20 cellular contexts compared by ENCODE assay signal in genomic region chr11:114102993-114103896, GRCh38. TPM values are rescaled to one million over a fixed set of nuclear protein-coding genes. Genes with fewer than 3 reads are reported as not detected.
A peak's percentile ranks its signal among the peaks of the same experiment; 100 is the strongest.
DNase-seq lines count a peak whose midpoint lies in the region; ATAC-seq lines count a peak whose summit lies in the region.
"Had no signal": no experiment of that assay in that cellular context is flagged by ENCODE, and none has a peak within 500 bp of the region (broad histone marks: within the 10 kb centered on the region; RNA-seq: fewer than 3 reads in every experiment).

No MANE protein-coding gene starts in this region.

- DNase-seq in CD4-positive, CD25-positive, alpha-beta regulatory T cell: peak in 1 of 3 donors; percentile 16
- peak; percentile 95 for DNase-seq in Jurkat, Clone E6-1 (ENCODE audit: low read depth, low spot score)
- DNase-seq in activated naive CD8-positive, alpha-beta T cell treated with anti-CD3 and anti-CD28 coated beads, Interleukin-2, amount 50 U/mL, for 24 hours: no peak
- DNase-seq in neuronal stem cell (ENCODE audit: low spot score): no peak
- DNase-seq in NCI-H1105 treated with DMSO at 0.1 percent for 48 hours (lab: John Stamatoyannopoulos, UW): no peak
- DNase-seq in NCI-H1048 (lab: John Stamatoyannopoulos, UW): no peak
- no peak for DNase-seq in NCI-H1092 (lab: John Stamatoyannopoulos, UW)
- no peak for DNase-seq in NOMO-1 treated with DMSO at 0.1 percent for 48 hours (lab: John Stamatoyannopoulos, UW; ENCODE audit: unreplicated experiment)
- DNase-seq: activated CD4-positive, alpha-beta T cell treated with anti-CD3 and anti-CD28 coated beads for 48 hours; glutamatergic neuron; GM23248; mammary epithelial cell; MM.1S; NCI-H2081 treated with DMSO at 0.1 percent for 48 hours; NCI-H748 treated with DMSO at 0.1 percent for 48 hours; nucleus accumbens; RPMI8226; stimulated activated naive CD4-positive, alpha-beta T cell treated with Interleukin-2 at 50 U/mL for 16 hours had no signal

- H3K9ac ChIP-seq in neuronal stem cell (ENCODE audit: low read depth, low read length, poor library complexity): no peak overlapping the region
- H3K9ac ChIP-seq: GM23248 had no signal

- H3K4me1 Mint-ChIP-seq in CD4-positive, CD25-positive, alpha-beta regulatory T cell: peaks cover 9 to 33% (median 19%) of the 10 kb centered on the region in 4 donors
- peaks cover 44% of the 10 kb centered on the region for H3K4me1 Mint-ChIP-seq in activated naive CD8-positive, alpha-beta T cell treated with anti-CD3 and anti-CD28 coated beads, Interleukin-2, amount 50 U/mL, for 24 hours

- no peaks in the 10 kb centered on the region for H3K36me3 Mint-ChIP-seq in CD4-positive, CD25-positive, alpha-beta regulatory T cell
- H3K36me3 Mint-ChIP-seq in activated naive CD8-positive, alpha-beta T cell treated with anti-CD3 and anti-CD28 coated beads, Interleukin-2, amount 50 U/mL, for 24 hours (ENCODE audit: low read depth): no peaks in the 10 kb centered on the region

- H2BK15ac ChIP-seq in neuronal stem cell (ENCODE audit: low read length): no peak overlapping the region

- no peak overlapping the region for H2AK5ac ChIP-seq in neuronal stem cell (ENCODE audit: low read depth, low read length)

- no peak overlapping the region for H2AFZ ChIP-seq in neuronal stem cell (ENCODE audit: low read length)
- H2AFZ ChIP-seq: GM23248 had no signal

- H3K14ac ChIP-seq in neuronal stem cell (ENCODE audit: low read length): peak overlapping the region; percentile 32

- no peak overlapping the region for H3K4ac ChIP-seq in neuronal stem cell (ENCODE audit: low read length)

- no peak overlapping the region for H3K23ac ChIP-seq in neuronal stem cell (ENCODE audit: low read depth, low read length, poor library complexity)

- no peak overlapping the region for H3K27ac ChIP-seq in CD4-positive, CD25-positive, alpha-beta regulatory T cell (ENCODE audit: insufficient read depth, low read length, poor library complexity, severe bottlenecking)
- H3K27ac ChIP-seq in neuronal stem cell (replicated peaks; ENCODE audit: low read length): no peak overlapping the region
- H3K27ac ChIP-seq: GM23248 had no signal

- H3K27ac Mint-ChIP-seq in CD4-positive, CD25-positive, alpha-beta regulatory T cell: peak overlapping the region; percentile 26 to 80 (median 53)
- peak overlapping the region; percentile 55 for H3K27ac Mint-ChIP-seq in activated naive CD8-positive, alpha-beta T cell treated with anti-CD3 and anti-CD28 coated beads, Interleukin-2, amount 50 U/mL, for 24 hours

- H4K91ac ChIP-seq in neuronal stem cell (ENCODE audit: low read depth, low read length, poor library complexity): no peak overlapping the region

- no peaks in the 10 kb centered on the region for H3K9me3 Mint-ChIP-seq in CD4-positive, CD25-positive, alpha-beta regulatory T cell
- H3K9me3 Mint-ChIP-seq in activated naive CD8-positive, alpha-beta T cell treated with anti-CD3 and anti-CD28 coated beads, Interleukin-2, amount 50 U/mL, for 24 hours: no peaks in the 10 kb centered on the region

- H2BK120ac ChIP-seq in neuronal stem cell (ENCODE audit: low read depth, low read length): no peak overlapping the region

- H3K4me2 ChIP-seq in neuronal stem cell (ENCODE audit: insufficient read depth, low read length, poor library complexity, severe bottlenecking): no peak overlapping the region

- peak in 1 of 2 donors; percentile 47 for ATAC-seq in CD4-positive, CD25-positive, alpha-beta regulatory T cell (ENCODE audit: low read depth in 2 of 2)
- ATAC-seq in activated naive CD8-positive, alpha-beta T cell treated with anti-CD3 and anti-CD28 coated beads, Interleukin-2, amount 50 U/mL, for 24 hours: peak; percentile 60

- H3K4me3 Mint-ChIP-seq in CD4-positive, CD25-positive, alpha-beta regulatory T cell: peak overlapping the region in 2 of 4 donors; percentile 42 to 75
- no peak overlapping the region for H3K4me3 Mint-ChIP-seq in activated naive CD8-positive, alpha-beta T cell treated with anti-CD3 and anti-CD28 coated beads, Interleukin-2, amount 50 U/mL, for 24 hours

- WGBS in neuronal stem cell (ENCODE audit: extremely low coverage in 2 of 2, insufficient read length in 2 of 2, insufficient replicate concordance in 1 of 2), 2 donors: no CpG with 5 or more reads among the region's 13 CpGs

- no peak overlapping the region for H4K8ac ChIP-seq in neuronal stem cell (ENCODE audit: low read depth, low read length)

- no peaks in the 10 kb centered on the region for H3K27me3 ChIP-seq in CD4-positive, CD25-positive, alpha-beta regulatory T cell (ENCODE audit: control insufficient read depth, insufficient read depth, low read length)
- no peaks in the 10 kb centered on the region for H3K27me3 ChIP-seq in neuronal stem cell (ENCODE audit: control insufficient read depth in 3 of 3, insufficient read depth in 3 of 3, low read depth in 1 of 3, low read length in 3 of 3)

- no peak overlapping the region for H3K4me3 ChIP-seq in CD4-positive, CD25-positive, alpha-beta regulatory T cell (ENCODE audit: low read depth, low read length)
- H3K4me3 ChIP-seq in Jurkat, Clone E6-1 (ENCODE audit: low read length): peak overlapping the region; percentile 15
- no peak overlapping the region for H3K4me3 ChIP-seq in neuronal stem cell (ENCODE audit: low read length in 2 of 2)
- H3K4me3 ChIP-seq: GM23248 had no signal

- no peak overlapping the region for H3K18ac ChIP-seq in neuronal stem cell (ENCODE audit: low read length)

- no peaks in the 10 kb centered on the region for H3K36me3 ChIP-seq in CD4-positive, CD25-positive, alpha-beta regulatory T cell (ENCODE audit: control insufficient read depth, insufficient read depth, low read length)
- peaks cover 2 to 17% of the 10 kb centered on the region in 2 donors for H3K36me3 ChIP-seq in neuronal stem cell (replicated peaks in 1 of 2; ENCODE audit: control insufficient read depth in 2 of 2, insufficient read depth in 2 of 2, low read length in 2 of 2)

- peaks cover 18% of the 10 kb centered on the region for H3K4me1 ChIP-seq in CD4-positive, CD25-positive, alpha-beta regulatory T cell (ENCODE audit: control insufficient read depth, insufficient read depth, low read length, poor library complexity, severe bottlenecking)
- H3K4me1 ChIP-seq in neuronal stem cell (ENCODE audit: control insufficient read depth in 2 of 2, insufficient read depth in 1 of 2, low read depth in 1 of 2, low read length in 2 of 2): peaks cover 10 to 22% of the 10 kb centered on the region in 2 donors

- H3K9me3 ChIP-seq in CD4-positive, CD25-positive, alpha-beta regulatory T cell (ENCODE audit: control insufficient read depth in 2 of 2, low read length in 2 of 2): no peaks in the 10 kb centered on the region
- H3K9me3 ChIP-seq in neuronal stem cell (replicated peaks in 1 of 2; ENCODE audit: control insufficient read depth in 2 of 2, insufficient read depth in 1 of 2, low read depth in 1 of 2, low read length in 2 of 2): peaks cover 0 to 6% of the 10 kb centered on the region in 2 donors

- peaks cover 11% of the 10 kb centered on the region for H3K27me3 Mint-ChIP-seq in CD4-positive, CD25-positive, alpha-beta regulatory T cell
- no peaks in the 10 kb centered on the region for H3K27me3 Mint-ChIP-seq in activated naive CD8-positive, alpha-beta T cell treated with anti-CD3 and anti-CD28 coated beads, Interleukin-2, amount 50 U/mL, for 24 hours

- peaks cover 7% of the 10 kb centered on the region for H3K79me1 ChIP-seq in neuronal stem cell (ENCODE audit: low read depth, low read length)

- no peak overlapping the region for H2BK12ac ChIP-seq in neuronal stem cell (ENCODE audit: low read length)

- H2BK5ac ChIP-seq in neuronal stem cell (ENCODE audit: low read length): no peak overlapping the region

RNA-seq across cellular contexts. Expression of gene ZBTB16, which starts 43.7 kb away (rescaled TPM):
- total RNA-seq in CD4-positive, CD25-positive, alpha-beta regulatory T cell: 8.5 TPM
- polyA plus RNA-seq in CD4-positive, CD25-positive, alpha-beta regulatory T cell: 10 to 100 TPM in 2 of 4 donors, 1 to 10 TPM in 2; 2.9 to 28.1 (median 8.9) TPM
- polyA plus RNA-seq in Jurkat, Clone E6-1 (2012; ENCODE audit: insufficient read depth, insufficient read length): 2.8 TPM
- polyA plus RNA-seq in neuronal stem cell (2013, experiment 1 of 2): 18.2 TPM
- polyA plus RNA-seq in neuronal stem cell (2013, experiment 2 of 2): 19.2 TPM
- total RNA-seq: Daoy, GM23248 had no signal
- polyA plus RNA-seq: BJ, GM23248 had no signal
